In genomic region chr3:125302932-125303331, GRCh38 we compare ENCODE assay signal across 25 cellular contexts.
"Had no signal": no experiment of that assay in that cellular context is flagged by ENCODE, and none has a peak within 500 bp of the region (broad histone marks: within the 10 kb centered on the region; RNA-seq: fewer than 3 reads in every experiment).

No MANE protein-coding gene starts in this region.

- H3K4me2 ChIP-seq: neural progenitor cell had no signal

- H3K4me1 ChIP-seq: colonic mucosa, neural progenitor cell had no signal

- ATAC-seq: activated T-cell treated with anti-CD3 and anti-CD28 coated beads, Interleukin-2, amount 50 U/mL, for 72 hours; gastroesophageal sphincter; heart left ventricle; naive thymus-derived CD8-positive, alpha-beta T cell; right cardiac atrium had no signal

- H3K27me3 ChIP-seq: adrenal gland, cardiac muscle cell, colonic mucosa, dorsolateral prefrontal cortex, gastroesophageal sphincter, heart left ventricle, neural progenitor cell, tibial nerve had no signal

- H3K27ac ChIP-seq: adrenal gland, cardiac muscle cell, colonic mucosa, dorsolateral prefrontal cortex, gastroesophageal sphincter, heart left ventricle, neural progenitor cell, tibial nerve had no signal

- H3K4me1 Mint-ChIP-seq: mesothelial cell of epicardium, neural progenitor cell had no signal

- H3K4me3 Mint-ChIP-seq: activated naive CD8-positive, alpha-beta T cell; activated T-cell treated with anti-CD3 and anti-CD28 coated beads, Interleukin-2, amount 50 U/mL, for 72 hours; brain; mesothelial cell of epicardium; neural progenitor cell had no signal

- H3K9me3 Mint-ChIP-seq: activated T-cell treated with anti-CD3 and anti-CD28 coated beads, Interleukin-2, amount 50 U/mL, for 72 hours; naive thymus-derived CD8-positive, alpha-beta T cell had no signal

- H3K4me3 ChIP-seq: adrenal gland, cardiac muscle cell, colonic mucosa, dorsolateral prefrontal cortex, gastroesophageal sphincter, heart left ventricle, neural progenitor cell, tibial nerve had no signal

- H3K27me3 Mint-ChIP-seq: activated naive CD8-positive, alpha-beta T cell; brain; naive thymus-derived CD8-positive, alpha-beta T cell had no signal

- H2AFZ ChIP-seq: neural progenitor cell had no signal

- H3K9ac ChIP-seq: neural progenitor cell had no signal

- DNase-seq: activated CD4-positive, alpha-beta T cell treated with anti-CD3 and anti-CD28 coated beads for 4 hours; activated CD4-positive, alpha-beta T cell treated with anti-CD3 and anti-CD28 coated beads, Interleukin-2, amount 50 U/mL, for 4 hours; activated naive CD4-positive, alpha-beta T cell; activated T-cell treated with anti-CD3 and anti-CD28 coated beads for 4 hours; activated T-cell treated with anti-CD3 and anti-CD28 coated beads, Interleukin-2, amount 50 U/mL, for 72 hours; adrenal gland; aorta; cerebellar nuclear complex; colonic mucosa; dorsolateral prefrontal cortex; effector memory CD4-positive, alpha-beta T cell; heart left ventricle; mammary epithelial cell; naive thymus-derived CD8-positive, alpha-beta T cell; right cardiac atrium; stimulated activated CD4-positive, alpha-beta T cell treated with anti-CD3 and anti-CD28 coated beads, Interleukin-15, amount 100 ng/mL, for 24 hours; stimulated activated CD4-positive, alpha-beta T cell treated with anti-CD3 and anti-CD28 coated beads, Interleukin-2, amount 100 ng/mL, for 24 hours; stimulated activated naive CD4-positive, alpha-beta T cell had no signal

- H3K9me3 ChIP-seq: adrenal gland, colonic mucosa, gastroesophageal sphincter, heart left ventricle, tibial nerve had no signal

- H3K36me3 ChIP-seq: cardiac muscle cell, colonic mucosa, neural progenitor cell, tibial nerve had no signal

- H3K27ac Mint-ChIP-seq: activated naive CD8-positive, alpha-beta T cell; activated T-cell treated with anti-CD3 and anti-CD28 coated beads, Interleukin-2, amount 50 U/mL, for 72 hours; brain; mesothelial cell of epicardium; naive thymus-derived CD8-positive, alpha-beta T cell; neural progenitor cell had no signal
